25 cellular contexts compared by ENCODE assay signal in the genomic region with DNA sequence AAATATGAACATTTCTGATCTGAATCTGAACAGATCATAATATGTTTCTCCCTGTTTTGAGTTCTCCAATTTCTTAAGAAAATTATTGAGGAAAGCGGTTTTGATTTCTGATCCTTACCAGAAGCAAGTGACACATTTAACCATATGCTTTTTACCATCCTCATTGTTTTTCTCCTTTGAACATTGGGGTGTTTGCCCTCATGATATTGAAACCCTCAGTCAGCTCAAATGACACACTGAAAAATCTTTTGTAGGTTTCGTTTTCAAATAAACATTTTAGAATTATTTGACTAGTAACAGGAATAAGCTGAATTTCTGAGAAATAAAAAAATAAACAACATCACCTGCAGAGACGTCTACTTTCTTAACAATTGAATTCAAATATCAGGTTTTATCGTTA.
"Had no signal": no experiment of that assay in that cellular context is flagged by ENCODE, and none has a peak within 500 bp of the region (broad histone marks: within the 10 kb centered on the region; RNA-seq: fewer than 3 reads in every experiment).

No MANE protein-coding gene starts in this region.

- H3K4me1 ChIP-seq: colonic mucosa, esophagus muscularis mucosa, esophagus squamous epithelium, foreskin keratinocyte, gastrocnemius medialis, gastroesophageal sphincter, heart left ventricle, heart right ventricle had no signal

- H3K27me3 ChIP-seq: colonic mucosa, esophagus muscularis mucosa, esophagus squamous epithelium, foreskin keratinocyte, gastrocnemius medialis, gastroesophageal sphincter, heart left ventricle, heart right ventricle, hepatocyte had no signal

- H3K79me2 ChIP-seq: hepatocyte had no signal

- H3K4me2 ChIP-seq: hepatocyte had no signal

- H3K9me3 ChIP-seq: colonic mucosa, esophagus muscularis mucosa, esophagus squamous epithelium, gastrocnemius medialis, gastroesophageal sphincter, heart left ventricle had no signal

- H2AFZ ChIP-seq: hepatocyte had no signal

- ATAC-seq: effector memory CD8-positive, alpha-beta T cell; esophagus mucosa; foreskin keratinocyte; gastrocnemius medialis; gastroesophageal sphincter; heart right ventricle had no signal

- H3K27ac ChIP-seq: colonic mucosa, coronary artery, dorsolateral prefrontal cortex, epithelial cell of prostate, esophagus muscularis mucosa, esophagus squamous epithelium, foreskin keratinocyte, gastrocnemius medialis, gastroesophageal sphincter, heart left ventricle, hepatocyte had no signal

- H3K4me3 ChIP-seq: colonic mucosa, coronary artery, dorsolateral prefrontal cortex, esophagus muscularis mucosa, esophagus squamous epithelium, gastrocnemius medialis, gastroesophageal sphincter, heart left ventricle, heart right ventricle, hepatocyte had no signal

- H3K36me3 ChIP-seq: colonic mucosa, esophagus muscularis mucosa, esophagus squamous epithelium, gastrocnemius medialis, gastroesophageal sphincter, heart left ventricle, heart right ventricle had no signal

- DNase-seq: colonic mucosa; cortex of kidney; dermis blood vessel endothelial cell; dorsolateral prefrontal cortex; effector CD4-positive, alpha-beta T cell; effector CD8-positive, alpha-beta T cell; effector memory CD4-positive, alpha-beta T cell; effector memory CD8-positive, alpha-beta T cell; endodermal cell; erythroblast; esophagus squamous epithelium; foreskin fibroblast; foreskin keratinocyte; foreskin melanocyte; gastrocnemius medialis; glutamatergic neuron; head of caudate nucleus; heart left ventricle; heart right ventricle had no signal
